Comparison of ENCODE assay signal across 16 cellular contexts in the genomic region with DNA sequence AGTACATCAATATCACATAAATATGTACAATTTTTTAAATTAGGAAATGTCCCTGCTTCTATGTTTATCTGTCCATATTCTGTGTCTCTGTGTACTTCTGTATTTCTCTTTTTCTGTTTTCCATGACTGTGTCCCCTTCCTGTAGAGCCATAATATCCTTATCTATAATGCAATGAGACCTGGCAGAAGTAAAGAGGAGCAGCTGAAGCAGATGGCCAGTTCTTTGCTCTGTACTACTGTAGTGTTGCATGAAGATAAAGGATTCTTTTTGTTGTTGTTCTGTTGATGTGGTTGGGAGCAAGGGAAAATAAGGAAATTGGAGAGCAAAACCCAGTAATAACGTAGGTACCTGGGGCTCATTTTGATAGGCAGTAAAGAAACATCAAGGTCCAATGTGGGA.
DNase-seq lines count a peak whose midpoint lies in the region; ATAC-seq and TF ChIP-seq lines count a peak whose summit lies in the region.
"Had no signal": no experiment of that assay in that cellular context is flagged by ENCODE, and none has a peak within 500 bp of the region (broad histone marks: within the 10 kb centered on the region; RNA-seq: fewer than 3 reads in every experiment).

No MANE protein-coding gene starts in this region.

- H3K9me2 ChIP-seq in PC-3 (replicated peaks; ENCODE audit: low read length) = no peaks in the 10 kb centered on the region

- CTCF ChIA-PET in HEK293 (lab: Yijun Ruan, JAX) = no interaction called here
- CTCF ChIA-PET in PC-3 (lab: Charles Lee) = no interaction called here

- no peak overlapping the region for H3K4me3 ChIP-seq in BE2C (ENCODE audit: low read depth, low read length)
- H3K4me3 ChIP-seq in HEK293 (ENCODE audit: low read depth, low read length) = no peak overlapping the region
- no peak overlapping the region for H3K4me3 ChIP-seq in PC-3 (ENCODE audit: low read length)
- H3K4me3 ChIP-seq: BLaER1 treated with 17β-estradiol and CSF1 and Interleukin-3, amounts not matched to agents 10 nM and 100 nM; Peyer's patch had no signal

- H3K4me1 ChIP-seq in BE2C (peaks cover 6% of the 10 kb centered on the region; the same call in 1 of the 2 replicates), HEK293 (ENCODE audit: control insufficient read depth, insufficient read depth, low read length) (no peaks in the 10 kb centered on the region), PC-3 (ENCODE audit: insufficient read depth, low read length) (peaks cover 7% of the 10 kb centered on the region; the same call in 1 of the 2 replicates)
- H3K4me1 ChIP-seq: BLaER1 treated with 17β-estradiol and CSF1 and Interleukin-3, amounts not matched to agents 10 nM and 100 nM; Peyer's patch had no signal

- H3K9ac ChIP-seq in PC-3 (ENCODE audit: low read length) = no peak overlapping the region
- H3K9ac ChIP-seq: BLaER1 treated with 17β-estradiol and CSF1 and Interleukin-3, amounts not matched to agents 10 nM and 100 nM had no signal

- H4K20me1 ChIP-seq in PC-3 (ENCODE audit: low read length) = no peaks in the 10 kb centered on the region
- H4K20me1 ChIP-seq: BLaER1 treated with 17β-estradiol and CSF1 and Interleukin-3, amounts not matched to agents 10 nM and 100 nM had no signal

- no peaks in the 10 kb centered on the region; the same call in 1 of the 2 replicates for H3K9me3 ChIP-seq in BE2C
- H3K9me3 ChIP-seq in HEK293 (ENCODE audit: control insufficient read depth, insufficient read depth, low read depth, low read length) = no peaks in the 10 kb centered on the region
- no peaks in the 10 kb centered on the region for H3K9me3 ChIP-seq in PC-3 (ENCODE audit: low read length)
- H3K9me3 ChIP-seq: BLaER1 treated with 17β-estradiol and CSF1 and Interleukin-3, amounts not matched to agents 10 nM and 100 nM; Peyer's patch had no signal

- no peaks in the 10 kb centered on the region for H3F3A ChIP-seq in PC-3 (ENCODE audit: low read length, unreplicated experiment)

- H3K36me3 ChIP-seq in BE2C (no peaks in the 10 kb centered on the region), HEK293 (ENCODE audit: control insufficient read depth in 2 of 2, insufficient read depth in 1 of 2, low read length in 2 of 2) (no peaks in the 10 kb centered on the region), PC-3 (ENCODE audit: low read depth, low read length) (no peaks in the 10 kb centered on the region)
- H3K36me3 ChIP-seq: BLaER1 treated with 17β-estradiol and CSF1 and Interleukin-3, amounts not matched to agents 10 nM and 100 nM; Peyer's patch had no signal

- no peak overlapping the region for H3K4me2 ChIP-seq in PC-3 (ENCODE audit: low read length)
- H3K4me2 ChIP-seq: BLaER1 treated with 17β-estradiol and CSF1 and Interleukin-3, amounts not matched to agents 10 nM and 100 nM had no signal

- no peak for ATAC-seq in PC-3

- H3K27me3 ChIP-seq in BE2C = no peaks in the 10 kb centered on the region
- no peaks in the 10 kb centered on the region for H3K27me3 ChIP-seq in PC-3 (ENCODE audit: low read length)
- H3K27me3 ChIP-seq: BLaER1 treated with 17β-estradiol and CSF1 and Interleukin-3, amounts not matched to agents 10 nM and 100 nM; Peyer's patch had no signal

- 0 out of 2 replicates have a peak overlapping the region, but pooled peaks have one; percentile 19 for H2AFZ ChIP-seq in PC-3 (ENCODE audit: low read length)

- BruUV-seq in PC-3 (replicated peaks; lab: Mats Ljungman, UMichigan) = no TSS peak

- no peaks in the 10 kb centered on the region for H3K79me2 ChIP-seq in PC-3 (ENCODE audit: low read length)

- TF ChIP-seq CTCF in BE2C (IDR thresholded peaks at IDR 0.05; ENCODE audit: low read depth, low read length) (no peak), HEK293 (tag by site-specific recombination; IDR thresholded peaks at IDR 0.05) (no peak), PC-3 (conservative IDR thresholded peaks at IDR 0.05; ENCODE audit: low read depth, low read length) (no peak)

- intact Hi-C loops in PC-3 (cut with micrococcal nuclease) = loop anchor here (5.0 to 10.0 kb wide), 3 partner anchors 97 to 695 kb away; no protein-coding TSS in a partner anchor

- H3K27ac ChIP-seq in HEK293 (ENCODE audit: extremely low read depth, low read depth, low read length) (no peak overlapping the region), PC-3 (ENCODE audit: low read length) (no peak overlapping the region)
- H3K27ac ChIP-seq: BLaER1 treated with 17β-estradiol and CSF1 and Interleukin-3, amounts not matched to agents 10 nM and 100 nM; HL-60; Peyer's patch had no signal

- POLR2A ChIA-PET in HEK293 (lab: Yijun Ruan, JAX) (no interaction called here), PC-3 (lab: Charles Lee; ENCODE audit: unreplicated experiment) (no interaction called here)

- DNase-seq in BE2C (peak; percentile 29), PC-3 (no peak), cerebellum (ENCODE audit: low spot score) (peak; percentile 46), activated T-cell treated with anti-CD3 and anti-CD28 coated beads for 4 hours (no peak), kidney tubule cell (ENCODE audit: low spot score) (no peak)
- no peak for DNase-seq in activated CD4-positive, alpha-beta T cell treated with anti-CD3 and anti-CD28 coated beads for 4 hours
- DNase-seq: CD8-positive, alpha-beta memory T cell; DMS79 treated with DMSO at 0.1 percent for 48 hours; IMR-90; NCI-H1417 treated with DMSO at 0.1 percent for 48 hours; NCI-H2029; NCI-H446 treated with DMSO at 0.1 percent for 48 hours; Peyer's patch had no signal

TF ChIP-seq in HEK293, 187 proteins besides CTCF, POLR2A, EP300 and RAD21:
- peak; percentile 28; the same call in 1 of the 2 replicates for TF ChIP-seq ZNF335 (tag by site-specific recombination; conservative IDR thresholded peaks at IDR 0.05)
- no peak for TF ChIP-seq SP7 (tag by site-specific recombination; IDR thresholded peaks at IDR 0.05)
TF ChIP-seq in HEK293: peak in this region for 1.

Comparison
In these comparisons a context has a peak if more than half of its experiments do, and no peak if none do; other contexts are left out.
1. DNase-seq: peak in BE2C (single experiment) and cerebellum (single experiment); none in PC-3 (single experiment), activated T-cell treated with anti-CD3 and anti-CD28 coated beads for 4 hours (single experiment), kidney tubule cell (single experiment) and activated CD4-positive, alpha-beta T cell treated with anti-CD3 and anti-CD28 coated beads for 4 hours (0 of 2).